ENCODE assay signal across 14 cellular contexts in the genomic region with DNA sequence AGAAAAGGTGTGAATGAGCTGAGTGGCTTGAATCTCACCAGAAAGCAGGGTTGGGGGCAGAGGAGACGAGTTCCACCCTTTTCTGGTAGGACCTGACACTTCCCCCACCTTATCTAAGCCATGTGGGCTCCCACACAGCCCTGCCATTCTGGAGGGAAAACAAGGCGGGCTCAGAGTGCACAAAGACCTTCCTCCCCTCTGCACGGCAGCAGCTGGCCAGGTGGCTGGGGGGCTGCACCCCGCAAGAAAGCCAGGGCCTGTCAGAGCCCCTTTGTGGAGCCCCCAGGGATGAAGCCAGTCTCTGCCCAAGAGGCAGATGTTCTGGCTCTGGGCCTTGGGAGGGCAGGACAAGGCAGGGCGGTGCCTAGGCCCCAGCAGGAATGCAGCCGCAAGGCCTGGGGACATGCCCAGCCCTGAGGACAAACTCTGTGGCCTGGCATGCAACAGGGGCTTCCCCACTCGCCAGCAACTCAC.
DNase-seq lines count a peak whose midpoint lies in the region; ATAC-seq and TF ChIP-seq lines count a peak whose summit lies in the region.
"Had no signal": no experiment of that assay in that cellular context is flagged by ENCODE, and none has a peak within 500 bp of the region (broad histone marks: within the 10 kb centered on the region; RNA-seq: fewer than 3 reads in every experiment).

No MANE protein-coding gene starts in this region.

- no peaks in the 10 kb centered on the region for H3K36me3 Mint-ChIP-seq in stimulated activated effector memory CD8-positive, alpha-beta T cell treated with anti-CD3 and anti-CD28 coated beads, Interleukin-12 subunit alpha, Interleukin-12 subunit beta, amount 100 ng/mL, for 72 hours
- H3K36me3 Mint-ChIP-seq: T-cell had no signal

- H3K4me3 ChIP-seq in adipocyte (ENCODE audit: low read length): no peak overlapping the region
- H3K4me3 ChIP-seq: psoas muscle had no signal

- ATAC-seq in stimulated activated effector memory CD8-positive, alpha-beta T cell treated with anti-CD3 and anti-CD28 coated beads, Interleukin-12 subunit alpha, Interleukin-12 subunit beta, amount 100 ng/mL, for 72 hours: peak; percentile 16
- ATAC-seq in GM18505 (IDR thresholded peaks at IDR 0.05; ENCODE audit: unreplicated experiment): no peak
- ATAC-seq: T-cell had no signal

- no peaks in the 10 kb centered on the region for H3K4me1 Mint-ChIP-seq in stimulated activated effector memory CD8-positive, alpha-beta T cell treated with anti-CD3 and anti-CD28 coated beads, Interleukin-12 subunit alpha, Interleukin-12 subunit beta, amount 100 ng/mL, for 72 hours
- H3K4me1 Mint-ChIP-seq: T-cell had no signal

- peaks cover 18% of the 10 kb centered on the region for H3K36me3 ChIP-seq in adipocyte (ENCODE audit: control insufficient read depth, insufficient read depth, low read length, severe bottlenecking)

- DNase-seq in EL (peak; percentile 55), adipocyte (ENCODE audit: low read depth) (peak; percentile 53), hypothalamus (lab: John Stamatoyannopoulos, UW) (peak in 29 of 51 donors; percentile 13 to 73 (median 36)), NCI-H524 treated with DMSO at 0.1 percent for 48 hours (lab: John Stamatoyannopoulos, UW) (no peak), NCI-H1105 treated with DMSO at 0.1 percent for 48 hours (lab: John Stamatoyannopoulos, UW) (no peak), T-helper 2 cell (no peak)
- no peak for DNase-seq in stimulated activated effector memory CD8-positive, alpha-beta T cell treated with anti-CD3 and anti-CD28 coated beads, Interleukin-12 subunit alpha, Interleukin-12 subunit beta, amount 100 ng/mL, for 72 hours (ENCODE audit: low spot score in 2 of 2)
- DNase-seq: amniotic stem cell, Karpas-422, kidney glomerular epithelial cell, NCI-H524, psoas muscle, T-cell had no signal

- TF ChIP-seq POLR2A in GM18505 (IDR thresholded peaks at IDR 0.05; ENCODE audit: borderline replicate concordance, extremely low read depth, insufficient read depth, insufficient read length): no peak

- H3K9me3 Mint-ChIP-seq in stimulated activated effector memory CD8-positive, alpha-beta T cell treated with anti-CD3 and anti-CD28 coated beads, Interleukin-12 subunit alpha, Interleukin-12 subunit beta, amount 100 ng/mL, for 72 hours: no peaks in the 10 kb centered on the region
- H3K9me3 Mint-ChIP-seq: T-cell had no signal

- H3K4me1 ChIP-seq in adipocyte (ENCODE audit: control insufficient read depth, insufficient read depth, low read length): peaks cover 32% of the 10 kb centered on the region

- no peaks in the 10 kb centered on the region for H3K27me3 ChIP-seq in adipocyte (replicated peaks; ENCODE audit: control insufficient read depth, insufficient read depth, low read length)

- H3K9ac ChIP-seq in adipocyte (ENCODE audit: low read length): no peak overlapping the region

- no peak overlapping the region for H3K4me3 Mint-ChIP-seq in stimulated activated effector memory CD8-positive, alpha-beta T cell treated with anti-CD3 and anti-CD28 coated beads, Interleukin-12 subunit alpha, Interleukin-12 subunit beta, amount 100 ng/mL, for 72 hours
- H3K4me3 Mint-ChIP-seq: T-cell had no signal

- H3K27ac Mint-ChIP-seq in stimulated activated effector memory CD8-positive, alpha-beta T cell treated with anti-CD3 and anti-CD28 coated beads, Interleukin-12 subunit alpha, Interleukin-12 subunit beta, amount 100 ng/mL, for 72 hours: no peak overlapping the region
- H3K27ac Mint-ChIP-seq: T-cell had no signal

- no peaks in the 10 kb centered on the region for H3K9me3 ChIP-seq in adipocyte (ENCODE audit: control insufficient read depth, low read length)
- H3K9me3 ChIP-seq: psoas muscle had no signal

Comparison
In these comparisons a context has a peak if more than half of its experiments do, and no peak if none do; other contexts are left out.
1. DNase-seq: peak in EL (single experiment), adipocyte (single experiment) and hypothalamus (29 of 51); none in stimulated activated effector memory CD8-positive, alpha-beta T cell treated with anti-CD3 and anti-CD28 coated beads, Interleukin-12 subunit alpha, Interleukin-12 subunit beta, amount 100 ng/mL, for 72 hours (0 of 2), NCI-H524 treated with DMSO at 0.1 percent for 48 hours (single experiment), NCI-H1105 treated with DMSO at 0.1 percent for 48 hours (single experiment) and T-helper 2 cell (0 of 5).